In the genomic region with DNA sequence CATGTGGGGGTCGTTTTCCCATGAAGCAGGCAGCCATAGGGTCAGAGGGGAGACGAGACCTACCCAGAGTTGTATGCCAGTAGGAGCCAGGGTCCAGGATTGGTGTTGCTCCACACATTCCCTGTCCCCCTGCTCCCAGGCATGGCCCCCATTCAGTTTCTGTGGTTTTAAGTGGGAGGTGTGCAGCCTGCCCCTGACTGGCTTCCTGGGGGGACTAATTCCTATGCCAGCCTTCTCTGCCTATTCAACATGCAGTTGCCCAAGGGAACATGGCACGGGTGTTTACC, we compare ENCODE assay signal across 26 cellular contexts.
DNase-seq lines count a peak whose midpoint lies in the region; ATAC-seq and TF ChIP-seq lines count a peak whose summit lies in the region.
"Had no signal": no experiment of that assay in that cellular context is flagged by ENCODE, and none has a peak within 500 bp of the region (broad histone marks: within the 10 kb centered on the region; RNA-seq: fewer than 3 reads in every experiment).

No MANE protein-coding gene starts in this region.

- CTCF ChIA-PET in activated CD8-positive, alpha-beta memory T cell treated with anti-CD3 and anti-CD28 coated beads, Interleukin-2, amount 10 ng/mL, durations not matched to agents 7 days and 5 days (lab: Charles Lee): no interaction called here

- ATAC-seq in activated CD8-positive, alpha-beta memory T cell treated with anti-CD3 and anti-CD28 coated beads, Interleukin-2, amount 10 ng/mL, durations not matched to agents 7 days and 5 days: no peak
- no peak for ATAC-seq in naive thymus-derived CD8-positive, alpha-beta T cell
- no peak for ATAC-seq in psoas muscle
- ATAC-seq: PC-3; stimulated activated effector memory CD8-positive, alpha-beta T cell treated with anti-CD3 and anti-CD28 coated beads, Interleukin-12 subunit alpha, Interleukin-12 subunit beta, amount 100 ng/mL, for 72 hours had no signal

- H3K27ac ChIP-seq in left ventricle myocardium inferior (replicated peaks) (no peak overlapping the region), psoas muscle (no peak overlapping the region)
- H3K27ac ChIP-seq: epithelial cell of prostate, upper lobe of left lung had no signal

- POLR2A ChIA-PET in naive thymus-derived CD8-positive, alpha-beta T cell (lab: Charles Lee): no interaction called here

- DNase-seq in activated CD8-positive, alpha-beta memory T cell treated with anti-CD3 and anti-CD28 coated beads, Interleukin-2, amount 10 ng/mL, durations not matched to agents 7 days and 5 days: peak; percentile 33
- no peak for DNase-seq in activated CD8-positive, alpha-beta memory T cell treated with anti-CD3 and anti-CD28 coated beads for 24 hours
- DNase-seq in foreskin melanocyte: peak; percentile 10
- DNase-seq in osteocyte (ENCODE audit: extremely low spot score, unreplicated experiment): no peak
- no peak for DNase-seq in naive thymus-derived CD8-positive, alpha-beta T cell
- no peak for DNase-seq in left ventricle myocardium inferior
- no peak for DNase-seq in psoas muscle
- DNase-seq in GM19238 (ENCODE audit: insufficient read length, low spot score): no peak
- DNase-seq: activated CD4-positive, alpha-beta T cell treated with anti-CD3 and anti-CD28 coated beads for 4 hours; activated effector memory CD4-positive, alpha-beta T cell treated with Interleukin-2 at 50 U/mL for 16 hours; Calu3; DMS79 treated with DMSO at 0.1 percent for 48 hours; effector CD4-positive, alpha-beta T cell; KG1; NCI-H1105; NCI-H187 treated with DMSO at 0.1 percent for 48 hours; NCI-H524; NK-92 treated with Interleukin-12 subunit alpha and Interleukin-12 subunit beta, amount 100 ng/mL, for 24 hours; PC-3; T-helper 2 cell had no signal

- WGBS in psoas muscle, 3 donors: 59 to 70% (median 65%) methylated on average over 3 of the region's 3 CpGs

- no peak overlapping the region for H3K4me3 Mint-ChIP-seq in activated CD8-positive, alpha-beta memory T cell treated with anti-CD3 and anti-CD28 coated beads, Interleukin-2, amount 10 ng/mL, durations not matched to agents 7 days and 5 days
- no peak overlapping the region for H3K4me3 Mint-ChIP-seq in osteocyte (ENCODE audit: unreplicated experiment)
- no peak overlapping the region for H3K4me3 Mint-ChIP-seq in naive thymus-derived CD8-positive, alpha-beta T cell
- H3K4me3 Mint-ChIP-seq: activated naive CD8-positive, alpha-beta T cell; CD14-positive monocyte; memory B cell; stimulated activated effector memory CD8-positive, alpha-beta T cell treated with anti-CD3 and anti-CD28 coated beads, Interleukin-12 subunit alpha, Interleukin-12 subunit beta, amount 100 ng/mL, for 72 hours had no signal

- H3K9me3 Mint-ChIP-seq in activated CD8-positive, alpha-beta memory T cell treated with anti-CD3 and anti-CD28 coated beads, Interleukin-2, amount 10 ng/mL, durations not matched to agents 7 days and 5 days (ENCODE audit: low read depth): no peaks in the 10 kb centered on the region
- no peaks in the 10 kb centered on the region for H3K9me3 Mint-ChIP-seq in osteocyte (ENCODE audit: unreplicated experiment)
- no peaks in the 10 kb centered on the region for H3K9me3 Mint-ChIP-seq in naive thymus-derived CD8-positive, alpha-beta T cell
- H3K9me3 Mint-ChIP-seq: CD14-positive monocyte; memory B cell; stimulated activated effector memory CD8-positive, alpha-beta T cell treated with anti-CD3 and anti-CD28 coated beads, Interleukin-12 subunit alpha, Interleukin-12 subunit beta, amount 100 ng/mL, for 72 hours had no signal

- no peaks in the 10 kb centered on the region for H3K9me3 ChIP-seq in left ventricle myocardium inferior (replicated peaks)
- H3K9me3 ChIP-seq in psoas muscle: no peaks in the 10 kb centered on the region
- H3K9me3 ChIP-seq: upper lobe of left lung had no signal

- no peak overlapping the region for H3K4me3 ChIP-seq in left ventricle myocardium inferior
- no peak overlapping the region for H3K4me3 ChIP-seq in psoas muscle
- H3K4me3 ChIP-seq: upper lobe of left lung had no signal

- H3K27ac Mint-ChIP-seq in activated CD8-positive, alpha-beta memory T cell treated with anti-CD3 and anti-CD28 coated beads, Interleukin-2, amount 10 ng/mL, durations not matched to agents 7 days and 5 days: no peak overlapping the region
- peak overlapping the region; percentile 72 for H3K27ac Mint-ChIP-seq in osteocyte (ENCODE audit: unreplicated experiment)
- peak overlapping the region in 1 of 10 donors; percentile 46 for H3K27ac Mint-ChIP-seq in naive thymus-derived CD8-positive, alpha-beta T cell
- H3K27ac Mint-ChIP-seq: activated naive CD8-positive, alpha-beta T cell; memory B cell; stimulated activated effector memory CD8-positive, alpha-beta T cell treated with anti-CD3 and anti-CD28 coated beads, Interleukin-12 subunit alpha, Interleukin-12 subunit beta, amount 100 ng/mL, for 72 hours had no signal

- no peaks in the 10 kb centered on the region for H3K4me1 Mint-ChIP-seq in activated CD8-positive, alpha-beta memory T cell treated with anti-CD3 and anti-CD28 coated beads, Interleukin-2, amount 10 ng/mL, durations not matched to agents 7 days and 5 days
- peaks cover 81% of the 10 kb centered on the region for H3K4me1 Mint-ChIP-seq in osteocyte (ENCODE audit: unreplicated experiment)
- H3K4me1 Mint-ChIP-seq in naive thymus-derived CD8-positive, alpha-beta T cell: peaks cover 4 to 28% (median 26%) of the 10 kb centered on the region in 4 donors
- H3K4me1 Mint-ChIP-seq: CD14-positive monocyte; memory B cell; stimulated activated effector memory CD8-positive, alpha-beta T cell treated with anti-CD3 and anti-CD28 coated beads, Interleukin-12 subunit alpha, Interleukin-12 subunit beta, amount 100 ng/mL, for 72 hours had no signal

- peaks cover 86% of the 10 kb centered on the region for H3K4me1 ChIP-seq in left ventricle myocardium inferior
- peaks cover 13% of the 10 kb centered on the region for H3K4me1 ChIP-seq in psoas muscle

- no peaks in the 10 kb centered on the region for H3K36me3 Mint-ChIP-seq in activated CD8-positive, alpha-beta memory T cell treated with anti-CD3 and anti-CD28 coated beads, Interleukin-2, amount 10 ng/mL, durations not matched to agents 7 days and 5 days
- peaks cover 2% of the 10 kb centered on the region for H3K36me3 Mint-ChIP-seq in osteocyte (ENCODE audit: unreplicated experiment)
- H3K36me3 Mint-ChIP-seq in naive thymus-derived CD8-positive, alpha-beta T cell: peaks cover 0 to 12% (median 6%) of the 10 kb centered on the region in 3 donors
- H3K36me3 Mint-ChIP-seq: activated naive CD8-positive, alpha-beta T cell; stimulated activated effector memory CD8-positive, alpha-beta T cell treated with anti-CD3 and anti-CD28 coated beads, Interleukin-12 subunit alpha, Interleukin-12 subunit beta, amount 100 ng/mL, for 72 hours had no signal

- TF ChIP-seq CTCF in osteocyte (IDR thresholded peaks at IDR 0.05): no peak
- no peak for TF ChIP-seq CTCF in left ventricle myocardium inferior (IDR thresholded peaks at IDR 0.05; ENCODE audit: borderline replicate concordance)
- no peak for TF ChIP-seq CTCF in psoas muscle (IDR thresholded peaks at IDR 0.05)

- H3K36me3 ChIP-seq in left ventricle myocardium inferior: no peaks in the 10 kb centered on the region
- H3K36me3 ChIP-seq in psoas muscle (ENCODE audit: insufficient read depth in 1 of 2, low read depth in 1 of 2): no peaks in the 10 kb centered on the region

- H3K27me3 ChIP-seq in left ventricle myocardium inferior (ENCODE audit: low read depth) (no peaks in the 10 kb centered on the region), psoas muscle (ENCODE audit: insufficient read depth in 3 of 3, low read length in 2 of 3) (no peaks in the 10 kb centered on the region)
- H3K27me3 ChIP-seq: upper lobe of left lung had no signal

- intact Hi-C loops in left ventricle myocardium inferior (cut with micrococcal nuclease): no loop called here
- intact Hi-C loops in psoas muscle (cut with DNase I): no loop called here

- no peaks in the 10 kb centered on the region for H3K27me3 Mint-ChIP-seq in activated CD8-positive, alpha-beta memory T cell treated with anti-CD3 and anti-CD28 coated beads, Interleukin-2, amount 10 ng/mL, durations not matched to agents 7 days and 5 days
- no peaks in the 10 kb centered on the region for H3K27me3 Mint-ChIP-seq in osteocyte (ENCODE audit: unreplicated experiment)
- no peaks in the 10 kb centered on the region for H3K27me3 Mint-ChIP-seq in naive thymus-derived CD8-positive, alpha-beta T cell
- H3K27me3 Mint-ChIP-seq: activated naive CD8-positive, alpha-beta T cell; memory B cell had no signal

Comparison
In these comparisons a context has a peak if more than half of its experiments do, and no peak if none do; other contexts are left out.
1. DNase-seq: peak in activated CD8-positive, alpha-beta memory T cell treated with anti-CD3 and anti-CD28 coated beads, Interleukin-2, amount 10 ng/mL, durations not matched to agents 7 days and 5 days (single experiment) and foreskin melanocyte (single experiment); none in activated CD8-positive, alpha-beta memory T cell treated with anti-CD3 and anti-CD28 coated beads for 24 hours (single experiment), osteocyte (single experiment), naive thymus-derived CD8-positive, alpha-beta T cell (0 of 10), left ventricle myocardium inferior (single experiment), psoas muscle (0 of 2) and GM19238 (single experiment).